ENCODE assay signal across 8 cellular contexts in genomic region chr16:1614226-1615102, GRCh38. TPM values are rescaled to one million over a fixed set of nuclear protein-coding genes. Genes with fewer than 3 reads are reported as not detected.
DNase-seq lines count a peak whose midpoint lies in the region; ATAC-seq and TF ChIP-seq lines count a peak whose summit lies in the region.

No MANE protein-coding gene starts in this region.

- H3K27ac ChIP-seq in CD8-positive, alpha-beta T cell (ENCODE audit: low read depth, low read length), result no peak overlapping the region
- H3K27ac ChIP-seq in rectal smooth muscle tissue (ENCODE audit: low read depth, low read length), result peak overlapping the region; percentile 79

- peaks cover 4% of the 10 kb centered on the region for H3K27me3 ChIP-seq in CD8-positive, alpha-beta T cell (ENCODE audit: insufficient read depth, low read length)
- H3K27me3 ChIP-seq in rectal smooth muscle tissue (ENCODE audit: control insufficient read depth, insufficient read depth, low read length), result no peaks in the 10 kb centered on the region

- peaks cover 4% of the 10 kb centered on the region for H3K36me3 ChIP-seq in CD8-positive, alpha-beta T cell (ENCODE audit: insufficient read depth, low read length)
- peaks cover 4% of the 10 kb centered on the region for H3K36me3 ChIP-seq in rectal smooth muscle tissue (ENCODE audit: control insufficient read depth, insufficient read depth, low read length)

- H3K9ac ChIP-seq in rectal smooth muscle tissue (ENCODE audit: low read length), result peak overlapping the region; percentile 10

- peak overlapping the region; percentile 30 for H3K4me3 ChIP-seq in CD8-positive, alpha-beta T cell (ENCODE audit: low read depth, low read length)
- H3K4me3 ChIP-seq in rectal smooth muscle tissue (ENCODE audit: low read length), result peak overlapping the region; percentile 64

- H3K4me1 Mint-ChIP-seq in CD8-positive, alpha-beta T cell (ENCODE audit: low read depth), result peaks cover 30% of the 10 kb centered on the region
- H3K4me1 Mint-ChIP-seq in activated T-helper 2 cell treated with anti-CD3 and anti-CD28 coated beads, Interferon-gamma antibody, Interleukin-2, Interleukin-4, amounts not matched to agents 10 μg/mL and 5 μg/mL and 100 μg/mL, durations not matched to agents 14 hours and 24 hours and 36 hours (ENCODE audit: low read depth), result peaks cover 32% of the 10 kb centered on the region
- H3K4me1 Mint-ChIP-seq in glutamatergic neuron (ENCODE audit: low read depth, unreplicated experiment), result peaks cover 35% of the 10 kb centered on the region

- POLR2A ChIA-PET in CD8-positive, alpha-beta T cell (lab: Charles Lee), result no interaction called here

- peak in 4 of 7 experiments; percentile 5 to 29 (median 20) for DNase-seq in CD8-positive, alpha-beta T cell
- DNase-seq in HuH-7 (ENCODE audit: low spot score), result peak; percentile 14
- DNase-seq in activated T-helper 2 cell treated with anti-CD3 and anti-CD28 coated beads, Interferon-gamma antibody, Interleukin-2, Interleukin-4, amounts not matched to agents 10 μg/mL and 5 μg/mL and 100 μg/mL, durations not matched to agents 14 hours and 24 hours and 36 hours (ENCODE audit: low spot score), result peak; percentile 12
- DNase-seq in glutamatergic neuron, result peak; percentile 54
- DNase-seq in NCI-H2107 treated with DMSO at 0.1 percent for 48 hours (lab: John Stamatoyannopoulos, UW; ENCODE audit: unreplicated experiment), result no peak

- ATAC-seq in CD8-positive, alpha-beta T cell, result no peak
- ATAC-seq in GM18868 (IDR thresholded peaks at IDR 0.05; ENCODE audit: unreplicated experiment), result no peak
- no peak for ATAC-seq in GM18873 (IDR thresholded peaks at IDR 0.05; ENCODE audit: low FRiP score, unreplicated experiment)

- CTCF ChIA-PET in CD8-positive, alpha-beta T cell (lab: Charles Lee), result no interaction called here

- H3K36me3 Mint-ChIP-seq in CD8-positive, alpha-beta T cell, result peaks cover 40% of the 10 kb centered on the region
- H3K36me3 Mint-ChIP-seq in activated T-helper 2 cell treated with anti-CD3 and anti-CD28 coated beads, Interferon-gamma antibody, Interleukin-2, Interleukin-4, amounts not matched to agents 10 μg/mL and 5 μg/mL and 100 μg/mL, durations not matched to agents 14 hours and 24 hours and 36 hours (ENCODE audit: low read depth), result peaks cover 35% of the 10 kb centered on the region
- no peaks in the 10 kb centered on the region for H3K36me3 Mint-ChIP-seq in glutamatergic neuron (ENCODE audit: unreplicated experiment)

- peaks cover 36% of the 10 kb centered on the region for H3K4me1 ChIP-seq in CD8-positive, alpha-beta T cell (ENCODE audit: insufficient read depth, low read length)
- peaks cover 20% of the 10 kb centered on the region for H3K4me1 ChIP-seq in rectal smooth muscle tissue (ENCODE audit: control insufficient read depth, insufficient read depth, low read length)

- no peaks in the 10 kb centered on the region for H3K9me3 ChIP-seq in CD8-positive, alpha-beta T cell (ENCODE audit: low read length)

- H3K4me3 Mint-ChIP-seq in CD8-positive, alpha-beta T cell, result peak overlapping the region; percentile 76
- peak overlapping the region; percentile 76 for H3K4me3 Mint-ChIP-seq in activated T-helper 2 cell treated with anti-CD3 and anti-CD28 coated beads, Interferon-gamma antibody, Interleukin-2, Interleukin-4, amounts not matched to agents 10 μg/mL and 5 μg/mL and 100 μg/mL, durations not matched to agents 14 hours and 24 hours and 36 hours (ENCODE audit: low read depth)
- peak overlapping the region; percentile 95 for H3K4me3 Mint-ChIP-seq in glutamatergic neuron (ENCODE audit: unreplicated experiment)

- peak overlapping the region; percentile 73 for H3K27ac Mint-ChIP-seq in CD8-positive, alpha-beta T cell
- H3K27ac Mint-ChIP-seq in activated T-helper 2 cell treated with anti-CD3 and anti-CD28 coated beads, Interferon-gamma antibody, Interleukin-2, Interleukin-4, amounts not matched to agents 10 μg/mL and 5 μg/mL and 100 μg/mL, durations not matched to agents 14 hours and 24 hours and 36 hours, result no peak overlapping the region
- no peak overlapping the region for H3K27ac Mint-ChIP-seq in glutamatergic neuron (ENCODE audit: unreplicated experiment)

- peaks cover 9% of the 10 kb centered on the region for H3K27me3 Mint-ChIP-seq in CD8-positive, alpha-beta T cell (ENCODE audit: low read depth)
- H3K27me3 Mint-ChIP-seq in activated T-helper 2 cell treated with anti-CD3 and anti-CD28 coated beads, Interferon-gamma antibody, Interleukin-2, Interleukin-4, amounts not matched to agents 10 μg/mL and 5 μg/mL and 100 μg/mL, durations not matched to agents 14 hours and 24 hours and 36 hours (ENCODE audit: low read depth), result no peaks in the 10 kb centered on the region
- H3K27me3 Mint-ChIP-seq in glutamatergic neuron (ENCODE audit: unreplicated experiment), result peaks cover 18% of the 10 kb centered on the region

- no peak for TF ChIP-seq CTCF in CD8-positive, alpha-beta T cell (IDR thresholded peaks at IDR 0.05)
- no peak for TF ChIP-seq CTCF in glutamatergic neuron (IDR thresholded peaks at IDR 0.05; ENCODE audit: partially characterized antibody, unreplicated experiment)

- peaks cover 2% of the 10 kb centered on the region for H3K9me3 Mint-ChIP-seq in CD8-positive, alpha-beta T cell
- H3K9me3 Mint-ChIP-seq in activated T-helper 2 cell treated with anti-CD3 and anti-CD28 coated beads, Interferon-gamma antibody, Interleukin-2, Interleukin-4, amounts not matched to agents 10 μg/mL and 5 μg/mL and 100 μg/mL, durations not matched to agents 14 hours and 24 hours and 36 hours, result no peaks in the 10 kb centered on the region
- peaks cover 12% of the 10 kb centered on the region for H3K9me3 Mint-ChIP-seq in glutamatergic neuron (ENCODE audit: unreplicated experiment)

- intact Hi-C loops in CD8-positive, alpha-beta T cell (cut with DNase I, micrococcal nuclease), result loop anchor here in 1 of 2 experiments (5.0 to 10.0 kb wide), 5 partner anchors 77 to 1538 kb away; partner anchors contain the start of genes FAHD1, GNPTG, HAGH and RNF151
- intact Hi-C loops in activated T-helper 2 cell treated with anti-CD3 and anti-CD28 coated beads, Interferon-gamma antibody, Interleukin-2, Interleukin-4, amounts not matched to agents 10 μg/mL and 5 μg/mL and 100 μg/mL, durations not matched to agents 14 hours and 24 hours and 36 hours (cut with micrococcal nuclease), result loop anchor here (5.0 to 10.0 kb wide), 5 partner anchors 72 to 970 kb away; partner anchors contain the start of genes EME2, GNPTG, MAPK8IP3 and MCRIP2

RNA-seq across cellular contexts. Expression of gene CRAMP1, which starts 2.3 kb away (rescaled TPM):
- 10 to 100 TPM; 13.7 to 15.4 TPM for total RNA-seq in CD8-positive, alpha-beta T cell
- 33.6 and 34.3 TPM in 2 replicates for total RNA-seq in activated T-helper 2 cell treated with anti-CD3 and anti-CD28 coated beads, Interferon-gamma antibody, Interleukin-2, Interleukin-4, amounts not matched to agents 10 μg/mL and 5 μg/mL and 100 μg/mL, durations not matched to agents 14 hours and 24 hours and 36 hours
- 52.4 TPM for total RNA-seq in glutamatergic neuron (ENCODE audit: unreplicated experiment)

RNA-seq across cellular contexts. Expression of gene IFT140, which starts 2.6 kb away (rescaled TPM):
- 1 to 10 TPM; 5.6 to 7.5 TPM for total RNA-seq in CD8-positive, alpha-beta T cell
- 8.4 and 10.7 TPM in 2 replicates for total RNA-seq in activated T-helper 2 cell treated with anti-CD3 and anti-CD28 coated beads, Interferon-gamma antibody, Interleukin-2, Interleukin-4, amounts not matched to agents 10 μg/mL and 5 μg/mL and 100 μg/mL, durations not matched to agents 14 hours and 24 hours and 36 hours
- total RNA-seq in glutamatergic neuron (ENCODE audit: unreplicated experiment), result 33.4 TPM
